Comparison of ENCODE assay signal across 8 cellular contexts in the genomic region with DNA sequence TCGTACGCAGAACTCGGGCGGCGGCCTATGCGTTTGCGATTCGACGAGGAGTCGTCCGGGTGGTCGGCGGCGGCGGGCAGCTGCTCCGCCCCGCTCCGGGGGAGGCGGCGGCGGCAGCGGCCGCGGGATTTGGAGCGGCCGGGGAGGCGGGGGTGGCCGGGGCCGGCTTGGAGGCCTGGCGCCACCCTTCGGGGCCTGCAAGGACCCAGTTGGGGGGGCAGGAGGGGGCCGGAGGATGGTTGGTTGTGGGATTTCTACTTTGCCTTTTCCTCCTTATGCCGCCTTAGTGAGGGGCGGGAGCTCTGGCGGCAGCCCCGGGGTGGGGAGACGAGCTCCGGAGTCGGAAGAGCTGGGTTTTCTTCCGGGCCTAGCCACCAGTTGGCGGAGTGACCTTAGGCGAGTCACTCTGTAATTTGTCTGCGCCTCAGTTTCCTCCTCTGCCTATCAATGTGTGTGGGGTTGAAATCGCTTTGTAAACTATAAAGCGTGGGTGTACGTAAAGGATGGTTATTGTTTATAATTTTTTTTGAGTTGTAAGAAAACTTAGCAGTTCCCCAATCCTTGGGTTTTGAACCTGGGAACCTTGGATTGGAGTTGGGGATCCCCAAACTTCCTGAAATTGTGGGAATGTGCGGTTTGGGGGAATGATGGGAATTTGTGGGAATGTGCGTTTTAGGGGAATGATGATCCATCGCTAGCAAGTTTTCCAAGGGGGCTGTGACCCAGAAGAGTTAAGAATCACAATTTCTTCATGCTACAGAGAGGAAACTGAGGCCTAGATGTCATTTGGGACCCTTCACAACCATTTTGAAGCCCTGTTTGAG. TPM values are rescaled to one million over a fixed set of nuclear protein-coding genes. Genes with fewer than 3 reads are reported as not detected.
DNase-seq lines count a peak whose midpoint lies in the region; ATAC-seq lines count a peak whose summit lies in the region.

No MANE protein-coding gene starts in this region.

- H3K14ac ChIP-seq in trophoblast cell (ENCODE audit: low read length): peak overlapping the region; percentile 58

- H3K4me3 ChIP-seq in trophoblast cell (ENCODE audit: low read depth, low read length): peak overlapping the region; percentile 92

- DNase-seq in NCI-H2171 treated with DMSO at 0.1 percent for 48 hours (lab: John Stamatoyannopoulos, UW): peak; percentile 19
- no peak for DNase-seq in NCI-H2171 (lab: John Stamatoyannopoulos, UW)
- peak; percentile 7 for DNase-seq in NCI-H526 treated with DMSO at 0.1 percent for 48 hours (lab: John Stamatoyannopoulos, UW)
- DNase-seq in germinal center (ENCODE audit: low spot score): peak; percentile 70
- peak; percentile 8 to 45 for DNase-seq in trophoblast cell
- DNase-seq in NCI-H446 treated with DMSO at 0.1 percent for 48 hours (lab: John Stamatoyannopoulos, UW): no peak

- H3K9me3 ChIP-seq in trophoblast cell (ENCODE audit: insufficient read depth, low read depth, low read length): no peaks in the 10 kb centered on the region

- peak overlapping the region; percentile 97 for H3K4me2 ChIP-seq in trophoblast cell (ENCODE audit: low read length)

- WGBS in trophoblast cell (ENCODE audit: extremely low coverage, insufficient coverage, insufficient read length): no CpG with 5 or more reads among the region's 49 CpGs

- H3K27ac Mint-ChIP-seq in activated T-helper 17 cell treated with anti-CD3 and anti-CD28 coated beads, Interleukin-2, amount 50 U/mL, for 72 hours: peak overlapping the region; percentile 91

- H3K4me3 Mint-ChIP-seq in activated T-helper 17 cell treated with anti-CD3 and anti-CD28 coated beads, Interleukin-2, amount 50 U/mL, for 72 hours: peak overlapping the region; percentile 85

- H4K8ac ChIP-seq in trophoblast cell (ENCODE audit: low read depth, low read length): peak overlapping the region; percentile 78

- H3K4me1 Mint-ChIP-seq in activated T-helper 17 cell treated with anti-CD3 and anti-CD28 coated beads, Interleukin-2, amount 50 U/mL, for 72 hours: peaks cover 30% of the 10 kb centered on the region

- peaks cover 2 to 8% of the 10 kb centered on the region in 2 experiments for H3K4me1 ChIP-seq in trophoblast cell (ENCODE audit: control insufficient read depth in 1 of 2, insufficient read depth in 2 of 2, low read length in 2 of 2)

- peak overlapping the region; percentile 18 for H2AK5ac ChIP-seq in trophoblast cell (ENCODE audit: low read length)

- H3K27me3 Mint-ChIP-seq in activated T-helper 17 cell treated with anti-CD3 and anti-CD28 coated beads, Interleukin-2, amount 50 U/mL, for 72 hours: no peaks in the 10 kb centered on the region

- H3K9ac ChIP-seq in trophoblast cell (ENCODE audit: low read length): peak overlapping the region; percentile 98

- no peak overlapping the region for H2BK12ac ChIP-seq in trophoblast cell (ENCODE audit: low read length)

- H3K18ac ChIP-seq in trophoblast cell (ENCODE audit: low read length): peak overlapping the region; percentile 15

- peak; percentile 34 for ATAC-seq in HG02623 (IDR thresholded peaks at IDR 0.05; ENCODE audit: unreplicated experiment)
- ATAC-seq in activated T-helper 17 cell treated with anti-CD3 and anti-CD28 coated beads, Interleukin-2, amount 50 U/mL, for 72 hours (replicated peaks): peak; percentile 25

- H3K27me3 ChIP-seq in trophoblast cell (ENCODE audit: insufficient read depth, low read length): no peaks in the 10 kb centered on the region

- peak overlapping the region; percentile 55 for H2BK5ac ChIP-seq in trophoblast cell (ENCODE audit: low read depth, low read length, poor library complexity)

- peak overlapping the region; percentile 70 for H4K91ac ChIP-seq in trophoblast cell (ENCODE audit: low read depth, low read length)

- H3K36me3 ChIP-seq in trophoblast cell (ENCODE audit: control insufficient read depth in 1 of 2, insufficient read depth in 2 of 2, low read length in 2 of 2): peaks cover 4 to 18% of the 10 kb centered on the region in 2 experiments

- peak overlapping the region; percentile 40 for H2AFZ ChIP-seq in trophoblast cell (ENCODE audit: insufficient read depth, low read length, poor library complexity)

- peak overlapping the region; percentile 94 for H3K4ac ChIP-seq in trophoblast cell (ENCODE audit: low read depth, low read length)

- H4K12ac ChIP-seq in trophoblast cell (ENCODE audit: low read depth, low read length): peak overlapping the region; percentile 63

- peak overlapping the region; percentile 73 for H2BK120ac ChIP-seq in trophoblast cell (ENCODE audit: insufficient read depth, low read length, poor library complexity)

- H3K79me1 ChIP-seq in trophoblast cell (ENCODE audit: low read length): peaks cover 15% of the 10 kb centered on the region

- peaks cover 22% of the 10 kb centered on the region for H3K79me2 ChIP-seq in trophoblast cell (ENCODE audit: control insufficient read depth, insufficient read depth, low read length, poor library complexity)

- H3K36me3 Mint-ChIP-seq in activated T-helper 17 cell treated with anti-CD3 and anti-CD28 coated beads, Interleukin-2, amount 50 U/mL, for 72 hours (ENCODE audit: low read depth): peaks cover 77% of the 10 kb centered on the region

- peak overlapping the region; percentile 95 for H3K27ac ChIP-seq in trophoblast cell (ENCODE audit: low read depth, low read length)

- H3K9me3 Mint-ChIP-seq in activated T-helper 17 cell treated with anti-CD3 and anti-CD28 coated beads, Interleukin-2, amount 50 U/mL, for 72 hours: peaks cover 13% of the 10 kb centered on the region

- no peak overlapping the region for H3K23ac ChIP-seq in trophoblast cell (ENCODE audit: low read length)

RNA-seq across cellular contexts. Expression of gene TUG1, which starts 0.7 kb away (rescaled TPM):
- 10 to 100 TPM; 45.1 to 49.0 TPM for total RNA-seq in activated T-helper 17 cell treated with anti-CD3 and anti-CD28 coated beads, Interleukin-2, amount 50 U/mL, for 72 hours
- 87.2 and 92.0 TPM in 2 replicates for polyA plus RNA-seq in trophoblast cell (2013)

RNA-seq across cellular contexts. Expression of gene MORC2, which starts 1.2 kb away (rescaled TPM):
- 10 to 100 TPM; 19.2 to 24.9 TPM for total RNA-seq in activated T-helper 17 cell treated with anti-CD3 and anti-CD28 coated beads, Interleukin-2, amount 50 U/mL, for 72 hours
- 44.6 and 48.3 TPM in 2 replicates for polyA plus RNA-seq in trophoblast cell (2013)

Comparison
In these comparisons a context has a peak if more than half of its experiments do, and no peak if none do; other contexts are left out.
1. DNase-seq: peak in NCI-H2171 treated with DMSO at 0.1 percent for 48 hours (single experiment), NCI-H526 treated with DMSO at 0.1 percent for 48 hours (single experiment), germinal center (single experiment) and trophoblast cell (2 of 2); none in NCI-H2171 (single experiment) and NCI-H446 treated with DMSO at 0.1 percent for 48 hours (single experiment).